Comparison of ENCODE assay signal across 22 cellular contexts in genomic region chr10:3255086-3255485, GRCh38.
"Had no signal": no experiment of that assay in that cellular context is flagged by ENCODE, and none has a peak within 500 bp of the region (broad histone marks: within the 10 kb centered on the region; RNA-seq: fewer than 3 reads in every experiment).

No MANE protein-coding gene starts in this region.

- H3K4me3 ChIP-seq: hepatocyte, left ventricle myocardium inferior, lung, neural progenitor cell, ovary, right atrium auricular region, tibial artery, upper lobe of left lung, vagina had no signal

- H3K27ac ChIP-seq: hepatocyte, left ventricle myocardium inferior, neural progenitor cell, ovary, right atrium auricular region, tibial artery, upper lobe of left lung, vagina had no signal

- ATAC-seq: natural killer cell treated with Interleukin-12 subunit alpha and Interleukin-12 subunit beta and Interleukin-15 and Interleukin-18, amount 100 ng/mL, for 72 hours; stimulated activated effector memory CD8-positive, alpha-beta T cell treated with anti-CD3 and anti-CD28 coated beads, Interleukin-12 subunit alpha, Interleukin-12 subunit beta, amount 100 ng/mL, for 72 hours; stimulated activated naive CD8-positive, alpha-beta T cell treated with anti-CD3 and anti-CD28 coated beads, Interleukin-15, Interleukin-2, amounts not matched to agents 100 U/mL and 50 U/mL, for 24 hours had no signal

- DNase-seq: erythroblast; foreskin melanocyte; head of caudate nucleus; islet precursor cell; left ventricle myocardium inferior; mesenchymal stem cell; midbrain; nucleus accumbens; ovary; stimulated activated CD4-positive, alpha-beta T cell treated with anti-CD3 and anti-CD28 coated beads, Interleukin-4, amount 100 ng/mL, for 1 hour; stimulated activated CD8-positive, alpha-beta memory T cell treated with anti-CD3 and anti-CD28 coated beads, Interleukin-4, amount 100 ng/mL, for 48 hours; stimulated activated naive CD8-positive, alpha-beta T cell treated with anti-CD3 and anti-CD28 coated beads, Interleukin-15, Interleukin-2, amounts not matched to agents 100 U/mL and 50 U/mL, for 24 hours; tibial artery; upper lobe of left lung had no signal

- H3K27ac Mint-ChIP-seq: dendritic cell treated with granulocyte-macrophage colony-stimulating factor and Interleukin-4, amounts not matched to agents 40 ng/mL and 50 ng/mL, for 4 days; natural killer cell treated with Interleukin-12 subunit alpha and Interleukin-12 subunit beta and Interleukin-15 and Interleukin-18, amount 100 ng/mL, for 72 hours; neural progenitor cell; stimulated activated effector memory CD8-positive, alpha-beta T cell treated with anti-CD3 and anti-CD28 coated beads, Interleukin-12 subunit alpha, Interleukin-12 subunit beta, amount 100 ng/mL, for 72 hours had no signal

- H3K9me3 Mint-ChIP-seq: dendritic cell treated with granulocyte-macrophage colony-stimulating factor and Interleukin-4, amounts not matched to agents 40 ng/mL and 50 ng/mL, for 4 days; natural killer cell treated with Interleukin-12 subunit alpha and Interleukin-12 subunit beta and Interleukin-15 and Interleukin-18, amount 100 ng/mL, for 72 hours; stimulated activated effector memory CD8-positive, alpha-beta T cell treated with anti-CD3 and anti-CD28 coated beads, Interleukin-12 subunit alpha, Interleukin-12 subunit beta, amount 100 ng/mL, for 72 hours had no signal

- H3K9me3 ChIP-seq: left ventricle myocardium inferior, ovary, right atrium auricular region, tibial artery, upper lobe of left lung, vagina had no signal

- H3K4me1 ChIP-seq: left ventricle myocardium inferior, neural progenitor cell, right atrium auricular region, tibial artery, upper lobe of left lung had no signal

- H3K36me3 Mint-ChIP-seq: natural killer cell treated with Interleukin-12 subunit alpha and Interleukin-12 subunit beta and Interleukin-15 and Interleukin-18, amount 100 ng/mL, for 72 hours; neural progenitor cell; stimulated activated effector memory CD8-positive, alpha-beta T cell treated with anti-CD3 and anti-CD28 coated beads, Interleukin-12 subunit alpha, Interleukin-12 subunit beta, amount 100 ng/mL, for 72 hours had no signal

- H3K4me3 Mint-ChIP-seq: dendritic cell treated with granulocyte-macrophage colony-stimulating factor and Interleukin-4, amounts not matched to agents 40 ng/mL and 50 ng/mL, for 4 days; natural killer cell treated with Interleukin-12 subunit alpha and Interleukin-12 subunit beta and Interleukin-15 and Interleukin-18, amount 100 ng/mL, for 72 hours; neural progenitor cell; stimulated activated effector memory CD8-positive, alpha-beta T cell treated with anti-CD3 and anti-CD28 coated beads, Interleukin-12 subunit alpha, Interleukin-12 subunit beta, amount 100 ng/mL, for 72 hours had no signal

- H3K36me3 ChIP-seq: left ventricle myocardium inferior, neural progenitor cell, ovary, right atrium auricular region, tibial artery, upper lobe of left lung, vagina had no signal

- H3K4me1 Mint-ChIP-seq: neural progenitor cell had no signal

- H3K27me3 ChIP-seq: hepatocyte, neural progenitor cell, ovary, right atrium auricular region, tibial artery, upper lobe of left lung, vagina had no signal
